36 cellular contexts compared by ENCODE assay signal in genomic region chr2:84175970-84176369, GRCh38.
"Had no signal": no experiment of that assay in that cellular context is flagged by ENCODE, and none has a peak within 500 bp of the region (broad histone marks: within the 10 kb centered on the region; RNA-seq: fewer than 3 reads in every experiment).

No MANE protein-coding gene starts in this region.

- DNase-seq: Karpas-422, Kasumi-1, MG63, MM.1S, MV-4-11, NCI-H1048, NCI-H1092, NCI-H1092 treated with DMSO at 0.1 percent for 48 hours, NCI-H1105, NCI-H1105 treated with DMSO at 0.1 percent for 48 hours, NCI-H1417, NCI-H1417 treated with DMSO at 0.1 percent for 48 hours, NCI-H1436, NCI-H1436 treated with DMSO at 0.1 percent for 48 hours, NCI-H146, NCI-H1694, NCI-H1694 treated with DMSO at 0.1 percent for 48 hours, NCI-H187, NCI-H187 treated with DMSO at 0.1 percent for 48 hours, NCI-H1930, NCI-H2029, NCI-H2029 treated with DMSO at 0.1 percent for 48 hours, NCI-H2081, NCI-H2081 treated with DMSO at 0.1 percent for 48 hours, NCI-H2107, NCI-H2171, NCI-H2171 treated with DMSO at 0.1 percent for 48 hours, NCI-H2227 treated with DMSO at 0.1 percent for 48 hours, NCI-H226, NCI-H345, NCI-H446, NCI-H446 treated with DMSO at 0.1 percent for 48 hours, NCI-H510A, NCI-H510A treated with DMSO at 0.1 percent for 48 hours, NCI-H524, NCI-H524 treated with DMSO at 0.1 percent for 48 hours had no signal

- H3K9me3 ChIP-seq: MG63 had no signal

- H3K36me3 ChIP-seq: MG63 had no signal

- H3K27me3 ChIP-seq: MG63 had no signal

- H3K4me3 ChIP-seq: MG63 had no signal
